ENCODE assay signal across 13 cellular contexts in genomic region chr13:110323172-110323851, GRCh38. TPM values are rescaled to one million over a fixed set of nuclear protein-coding genes. Genes with fewer than 3 reads are reported as not detected.
DNase-seq lines count a peak whose midpoint lies in the region; ATAC-seq, FAIRE-seq and TF ChIP-seq lines count a peak whose summit lies in the region.
"Had no signal": no experiment of that assay in that cellular context is flagged by ENCODE, and none has a peak within 500 bp of the region (broad histone marks: within the 10 kb centered on the region; RNA-seq: fewer than 3 reads in every experiment).

No MANE protein-coding gene starts in this region.

- TF ChIP-seq CTCF in mammary epithelial cell (conservative IDR thresholded peaks at IDR 0.05 in 1 of 2, IDR thresholded peaks at IDR 0.05 in 1 of 2; ENCODE audit: extremely low read depth in 1 of 2, insufficient read depth in 1 of 2, low read depth in 1 of 2, low read length in 2 of 2) (peak; percentile 18 to 31), MCF 10A (IDR thresholded peaks at IDR 0.05; ENCODE audit: unreplicated experiment) (no peak)

- H3K27me3 Mint-ChIP-seq in MCF 10A (ENCODE audit: insufficient read depth, unreplicated experiment), result no peaks in the 10 kb centered on the region

- H4K20me1 ChIP-seq in mammary epithelial cell (ENCODE audit: insufficient read depth, low read length), result no peaks in the 10 kb centered on the region

- peaks cover 17% of the 10 kb centered on the region for H3K4me1 ChIP-seq in mammary epithelial cell (ENCODE audit: insufficient read depth, low read length)

- DNase-seq in mammary epithelial cell (no peak), MCF 10A (ENCODE audit: unreplicated experiment) (no peak), astrocyte of the hippocampus (ENCODE audit: low read depth, low spot score) (peak; percentile 86), islet precursor cell (peak; percentile 80), urothelium cell line (ENCODE audit: low spot score) (peak; percentile 52), mucosa of gallbladder (ENCODE audit: low spot score) (no peak), NCI-H2227 treated with DMSO at 0.1 percent for 48 hours (lab: John Stamatoyannopoulos, UW) (no peak)
- DNase-seq: GDM1, NCI-H1105 treated with DMSO at 0.1 percent for 48 hours, T-helper 2 cell had no signal

- H3K9ac ChIP-seq in mammary epithelial cell (ENCODE audit: insufficient read depth, low read length), result no peak overlapping the region

- H3K9me3 Mint-ChIP-seq in MCF 10A (ENCODE audit: unreplicated experiment), result no peaks in the 10 kb centered on the region
- H3K9me3 Mint-ChIP-seq: stimulated activated naive CD8-positive, alpha-beta T cell treated with anti-CD3 and anti-CD28 coated beads, Interleukin-15, Interleukin-2, amounts not matched to agents 100 ng/mL and 50 ng/mL, for 24 hours had no signal

- H3K27me3 ChIP-seq in mammary epithelial cell (ENCODE audit: insufficient read depth, low read length), result no peaks in the 10 kb centered on the region

- BruUV-seq in mammary epithelial cell (replicated peaks; lab: Mats Ljungman, UMichigan), result no TSS peak
- no TSS peak for BruUV-seq in MCF 10A (replicated peaks; lab: Mats Ljungman, UMichigan)

- peaks cover 6% of the 10 kb centered on the region for H3K36me3 Mint-ChIP-seq in MCF 10A (ENCODE audit: insufficient read depth, unreplicated experiment)

- H3K4me2 ChIP-seq in mammary epithelial cell (ENCODE audit: insufficient read depth, low read depth, low read length), result no peak overlapping the region

- no peak overlapping the region for H3K27ac ChIP-seq in mammary epithelial cell (ENCODE audit: insufficient read depth, low read depth, low read length)

- H3K9me3 ChIP-seq in mammary epithelial cell (replicated peaks; ENCODE audit: insufficient read depth, low read length), result no peaks in the 10 kb centered on the region

- FAIRE-seq in urothelium cell line (lab: Jason Lieb, UNC), result no peak
- FAIRE-seq: A204.1 had no signal

- dilution Hi-C loops in mammary epithelial cell (cut with HindIII; ENCODE audit: low sequenced_read_pairs), result no loop called here

- no peak overlapping the region for H3K27ac Mint-ChIP-seq in MCF 10A (ENCODE audit: low read depth, unreplicated experiment)
- H3K27ac Mint-ChIP-seq: stimulated activated naive CD8-positive, alpha-beta T cell treated with anti-CD3 and anti-CD28 coated beads, Interleukin-15, Interleukin-2, amounts not matched to agents 100 ng/mL and 50 ng/mL, for 24 hours had no signal

- intact Hi-C loops in mammary epithelial cell (cut with micrococcal nuclease) (no loop called here), MCF 10A (cut with micrococcal nuclease) (no loop called here)

- POLR2A ChIA-PET in MCF 10A (lab: Yijun Ruan, JAX), result no interaction called here

- ATAC-seq in GM19351 (IDR thresholded peaks at IDR 0.05; ENCODE audit: unreplicated experiment), result no peak

- CTCF ChIA-PET in mammary epithelial cell (lab: Charles Lee; ENCODE audit: low non-redundant PET) (no interaction called here), MCF 10A (lab: Yijun Ruan, JAX) (interaction anchor here (0.7 kb wide), 1 partner anchor 8 kb away, joined by 3 read pairs; no protein-coding TSS in a partner anchor)

- H3K4me3 Mint-ChIP-seq in MCF 10A (ENCODE audit: unreplicated experiment), result no peak overlapping the region
- H3K4me3 Mint-ChIP-seq: stimulated activated naive CD8-positive, alpha-beta T cell treated with anti-CD3 and anti-CD28 coated beads, Interleukin-15, Interleukin-2, amounts not matched to agents 100 ng/mL and 50 ng/mL, for 24 hours had no signal

- peaks cover 30% of the 10 kb centered on the region for H3K4me1 Mint-ChIP-seq in MCF 10A (ENCODE audit: insufficient read depth, unreplicated experiment)

- H2AFZ ChIP-seq in mammary epithelial cell (ENCODE audit: low read depth, low read length), result no peak overlapping the region

- WGBS in mammary epithelial cell (ENCODE audit: low coverage, missing lambda C conversion rate), result 59% methylated on average over 7 of the region's 7 CpGs

- H3K4me3 ChIP-seq in mammary epithelial cell (replicated peaks in 1 of 3; ENCODE audit: insufficient read depth in 1 of 3, low read depth in 2 of 3, low read length in 3 of 3), result no peak overlapping the region

- H3K79me2 ChIP-seq in mammary epithelial cell (ENCODE audit: insufficient read depth, low read length), result peaks cover 72% of the 10 kb centered on the region

- H3K36me3 ChIP-seq in mammary epithelial cell (ENCODE audit: insufficient read depth, low read length), result no peaks in the 10 kb centered on the region

- in situ Hi-C loops in mammary epithelial cell (cut with MboI; ENCODE audit: low sequenced_read_pairs in 2 of 2), result no loop called here

RNA-seq across cellular contexts. Expression of gene COL4A2, which starts 16.2 kb away (rescaled TPM):
- total RNA-seq in mammary epithelial cell (10 to 100 TPM; 74.9 to 94.2 TPM), MCF 10A (2022) (54.6 and 66.0 TPM in 2 replicates), mucosa of gallbladder (332 TPM)
- 119 TPM for polyA plus RNA-seq in mammary epithelial cell
- polyA minus RNA-seq in mammary epithelial cell, result 78.3 TPM

RNA-seq across cellular contexts. Expression of gene COL4A1, which starts 16.4 kb away (rescaled TPM):
- 10 to 100 TPM; 40.9 to 89.0 TPM for total RNA-seq in mammary epithelial cell
- polyA plus RNA-seq in mammary epithelial cell, result 28.1 TPM
- 57.7 TPM for polyA minus RNA-seq in mammary epithelial cell
- 25.9 and 42.1 TPM in 2 replicates for total RNA-seq in MCF 10A (2022)
- total RNA-seq in mucosa of gallbladder, result 347 TPM

Comparison
In these comparisons a context has a peak if more than half of its experiments do, and no peak if none do; other contexts are left out.
1. DNase-seq: peak in astrocyte of the hippocampus (single experiment), islet precursor cell (single experiment) and urothelium cell line (single experiment); none in mammary epithelial cell (single experiment), MCF 10A (single experiment), mucosa of gallbladder (single experiment) and NCI-H2227 treated with DMSO at 0.1 percent for 48 hours (single experiment).